ENCODE assay signal across 1 cellular context in the genomic region with DNA sequence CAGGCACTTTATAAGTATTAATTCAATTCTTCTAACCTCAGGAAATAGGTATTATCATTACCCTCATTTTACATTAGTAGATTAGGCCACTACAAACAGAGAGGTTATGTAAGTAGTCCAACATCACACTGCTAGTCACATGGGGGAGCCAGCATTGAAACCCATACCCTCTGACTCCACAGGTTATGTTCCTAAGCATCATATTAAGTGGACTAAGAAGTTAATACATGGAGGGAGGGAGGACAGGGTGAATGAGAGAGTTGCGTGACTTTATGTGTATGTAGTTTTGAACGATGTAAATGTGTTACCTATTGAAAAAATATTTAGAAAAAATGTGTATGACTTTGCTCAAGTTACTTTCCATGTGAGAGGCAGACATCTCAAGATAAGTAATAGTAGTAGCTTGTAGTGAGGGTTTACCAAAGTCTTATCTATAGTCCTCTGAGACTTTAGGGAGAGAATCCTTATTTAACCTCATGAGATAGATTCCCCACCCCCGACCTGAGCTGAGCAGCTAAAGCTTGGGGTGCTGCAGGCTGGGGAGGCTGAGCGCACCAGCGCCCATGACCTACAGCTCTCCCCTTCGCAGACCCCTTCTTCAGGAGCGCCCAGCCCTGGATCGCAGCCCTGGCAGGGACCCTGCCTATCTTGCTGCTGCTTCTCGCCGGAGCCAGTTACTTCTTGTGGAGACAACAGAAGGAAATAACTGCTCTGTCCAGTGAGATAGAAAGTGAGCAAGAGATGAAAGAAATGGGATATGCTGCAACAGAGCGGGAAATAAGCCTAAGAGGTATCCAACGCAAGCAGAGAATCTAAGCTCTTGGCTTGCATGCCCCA.
TF ChIP-seq lines count a peak whose summit lies in the region.

No MANE protein-coding gene starts in this region.

TF ChIP-seq in K562, 482 proteins besides CTCF, POLR2A, EP300 and RAD21 (continued from another document and continues in another):
- TF ChIP-seq, protein P1, sequence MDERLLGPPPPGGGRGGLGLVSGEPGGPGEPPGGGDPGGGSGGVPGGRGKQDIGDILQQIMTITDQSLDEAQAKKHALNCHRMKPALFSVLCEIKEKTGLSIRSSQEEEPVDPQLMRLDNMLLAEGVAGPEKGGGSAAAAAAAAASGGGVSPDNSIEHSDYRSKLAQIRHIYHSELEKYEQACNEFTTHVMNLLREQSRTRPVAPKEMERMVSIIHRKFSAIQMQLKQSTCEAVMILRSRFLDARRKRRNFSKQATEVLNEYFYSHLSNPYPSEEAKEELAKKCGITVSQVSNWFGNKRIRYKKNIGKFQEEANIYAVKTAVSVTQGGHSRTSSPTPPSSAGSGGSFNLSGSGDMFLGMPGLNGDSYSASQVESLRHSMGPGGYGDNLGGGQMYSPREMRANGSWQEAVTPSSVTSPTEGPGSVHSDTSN (CRISPR knock-in tag; IDR thresholded peaks at IDR 0.05; ENCODE audit: low read depth), result no peak
- TF ChIP-seq, protein P1 (tag; conservative IDR thresholded peaks at IDR 0.05; ENCODE audit: low read depth), result no peak
- peak; percentile 57; the same call in 1 of the 2 replicates for TF ChIP-seq SMARCA5 (IDR thresholded peaks at IDR 0.05)
- TF ChIP-seq, protein P2, sequence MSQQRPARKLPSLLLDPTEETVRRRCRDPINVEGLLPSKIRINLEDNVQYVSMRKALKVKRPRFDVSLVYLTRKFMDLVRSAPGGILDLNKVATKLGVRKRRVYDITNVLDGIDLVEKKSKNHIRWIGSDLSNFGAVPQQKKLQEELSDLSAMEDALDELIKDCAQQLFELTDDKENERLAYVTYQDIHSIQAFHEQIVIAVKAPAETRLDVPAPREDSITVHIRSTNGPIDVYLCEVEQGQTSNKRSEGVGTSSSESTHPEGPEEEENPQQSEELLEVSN (IDR thresholded peaks at IDR 0.05; ENCODE audit: borderline replicate concordance in 1 of 2, extremely low read depth in 1 of 2, insufficient read depth in 1 of 2, insufficient read length in 1 of 2, low read depth in 1 of 2, low read length in 1 of 2, poor library complexity in 1 of 2, severe bottlenecking in 1 of 2), result no peak
- no peak for TF ChIP-seq ZNF644 (tag; IDR thresholded peaks at IDR 0.05; ENCODE audit: low read depth)
- no peak for TF ChIP-seq HNRNPH1 (optimal IDR thresholded peaks at IDR 0.05; ENCODE audit: low read depth, low read length)
- TF ChIP-seq NCOR1 (IDR thresholded peaks at IDR 0.05), result no peak
- TF ChIP-seq ZNF778 (CRISPR knock-in tag; IDR thresholded peaks at IDR 0.05), result no peak
- no peak for TF ChIP-seq HNRNPUL1 (IDR thresholded peaks at IDR 0.05; ENCODE audit: low read length)
- no peak for TF ChIP-seq ZNF707 (CRISPR knock-in tag; conservative IDR thresholded peaks at IDR 0.05)
- TF ChIP-seq FOSL1 (tag; conservative IDR thresholded peaks at IDR 0.05), result no peak
- peak; percentile 84 for TF ChIP-seq BCOR (IDR thresholded peaks at IDR 0.05)
- TF ChIP-seq MAFG (tag; conservative IDR thresholded peaks at IDR 0.05), result no peak
- TF ChIP-seq TBP (optimal IDR thresholded peaks at IDR 0.05; ENCODE audit: low read depth, low read length), result no peak
- TF ChIP-seq NFXL1 (CRISPR knock-in tag; IDR thresholded peaks at IDR 0.05), result no peak
- TF ChIP-seq JUND (IDR thresholded peaks at IDR 0.05; ENCODE audit: borderline replicate concordance, low read depth, low read length), result no peak
- TF ChIP-seq JUND (tag; IDR thresholded peaks at IDR 0.05; ENCODE audit: borderline replicate concordance, low read depth, low read length), result 0 out of 3 replicates have a peak, but pooled peaks have one; percentile 9
- TF ChIP-seq, protein P3, sequence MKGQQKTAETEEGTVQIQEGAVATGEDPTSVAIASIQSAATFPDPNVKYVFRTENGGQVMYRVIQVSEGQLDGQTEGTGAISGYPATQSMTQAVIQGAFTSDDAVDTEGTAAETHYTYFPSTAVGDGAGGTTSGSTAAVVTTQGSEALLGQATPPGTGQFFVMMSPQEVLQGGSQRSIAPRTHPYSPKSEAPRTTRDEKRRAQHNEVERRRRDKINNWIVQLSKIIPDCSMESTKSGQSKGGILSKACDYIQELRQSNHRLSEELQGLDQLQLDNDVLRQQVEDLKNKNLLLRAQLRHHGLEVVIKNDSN (CRISPR knock-in tag; IDR thresholded peaks at IDR 0.05), result no peak
- TF ChIP-seq ZNF263 (CRISPR knock-in tag; IDR thresholded peaks at IDR 0.05; ENCODE audit: borderline replicate concordance), result no peak
- 0 out of 2 replicates have a peak, but pooled peaks have one; percentile 21 for TF ChIP-seq EP400 (IDR thresholded peaks at IDR 0.05)
- no peak for TF ChIP-seq ZNF551 (CRISPR knock-in tag; IDR thresholded peaks at IDR 0.05)
- no peak for TF ChIP-seq SOX6 (IDR thresholded peaks at IDR 0.05)
- TF ChIP-seq NR2C1 (IDR thresholded peaks at IDR 0.05), result no peak
- no peak for TF ChIP-seq NR2C1 (tag; IDR thresholded peaks at IDR 0.05)
- TF ChIP-seq, protein P4, sequence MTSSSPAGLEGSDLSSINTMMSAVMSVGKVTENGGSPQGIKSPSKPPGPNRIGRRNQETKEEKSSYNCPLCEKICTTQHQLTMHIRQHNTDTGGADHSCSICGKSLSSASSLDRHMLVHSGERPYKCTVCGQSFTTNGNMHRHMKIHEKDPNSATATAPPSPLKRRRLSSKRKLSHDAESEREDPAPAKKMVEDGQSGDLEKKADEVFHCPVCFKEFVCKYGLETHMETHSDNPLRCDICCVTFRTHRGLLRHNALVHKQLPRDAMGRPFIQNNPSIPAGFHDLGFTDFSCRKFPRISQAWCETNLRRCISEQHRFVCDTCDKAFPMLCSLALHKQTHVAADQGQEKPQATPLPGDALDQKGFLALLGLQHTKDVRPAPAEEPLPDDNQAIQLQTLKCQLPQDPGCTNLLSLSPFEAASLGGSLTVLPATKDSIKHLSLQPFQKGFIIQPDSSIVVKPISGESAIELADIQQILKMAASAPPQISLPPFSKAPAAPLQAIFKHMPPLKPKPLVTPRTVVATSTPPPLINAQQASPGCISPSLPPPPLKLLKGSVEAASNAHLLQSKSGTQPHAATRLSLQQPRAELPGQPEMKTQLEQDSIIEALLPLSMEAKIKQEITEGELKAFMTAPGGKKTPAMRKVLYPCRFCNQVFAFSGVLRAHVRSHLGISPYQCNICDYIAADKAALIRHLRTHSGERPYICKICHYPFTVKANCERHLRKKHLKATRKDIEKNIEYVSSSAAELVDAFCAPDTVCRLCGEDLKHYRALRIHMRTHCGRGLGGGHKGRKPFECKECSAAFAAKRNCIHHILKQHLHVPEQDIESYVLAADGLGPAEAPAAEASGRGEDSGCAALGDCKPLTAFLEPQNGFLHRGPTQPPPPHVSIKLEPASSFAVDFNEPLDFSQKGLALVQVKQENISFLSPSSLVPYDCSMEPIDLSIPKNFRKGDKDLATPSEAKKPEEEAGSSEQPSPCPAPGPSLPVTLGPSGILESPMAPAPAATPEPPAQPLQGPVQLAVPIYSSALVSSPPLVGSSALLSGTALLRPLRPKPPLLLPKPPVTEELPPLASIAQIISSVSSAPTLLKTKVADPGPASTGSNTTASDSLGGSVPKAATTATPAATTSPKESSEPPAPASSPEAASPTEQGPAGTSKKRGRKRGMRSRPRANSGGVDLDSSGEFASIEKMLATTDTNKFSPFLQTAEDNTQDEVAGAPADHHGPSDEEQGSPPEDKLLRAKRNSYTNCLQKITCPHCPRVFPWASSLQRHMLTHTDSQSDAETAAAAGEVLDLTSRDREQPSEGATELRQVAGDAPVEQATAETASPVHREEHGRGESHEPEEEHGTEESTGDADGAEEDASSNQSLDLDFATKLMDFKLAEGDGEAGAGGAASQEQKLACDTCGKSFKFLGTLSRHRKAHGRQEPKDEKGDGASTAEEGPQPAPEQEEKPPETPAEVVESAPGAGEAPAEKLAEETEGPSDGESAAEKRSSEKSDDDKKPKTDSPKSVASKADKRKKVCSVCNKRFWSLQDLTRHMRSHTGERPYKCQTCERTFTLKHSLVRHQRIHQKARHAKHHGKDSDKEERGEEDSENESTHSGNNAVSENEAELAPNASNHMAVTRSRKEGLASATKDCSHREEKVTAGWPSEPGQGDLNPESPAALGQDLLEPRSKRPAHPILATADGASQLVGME (CRISPR knock-in tag; IDR thresholded peaks at IDR 0.05), result no peak
- no peak for TF ChIP-seq HEY1 (CRISPR knock-in tag; IDR thresholded peaks at IDR 0.05; ENCODE audit: borderline replicate concordance)
- TF ChIP-seq TCF3 (CRISPR knock-in tag; IDR thresholded peaks at IDR 0.05), result peak; percentile 23
- TF ChIP-seq, protein P5, sequence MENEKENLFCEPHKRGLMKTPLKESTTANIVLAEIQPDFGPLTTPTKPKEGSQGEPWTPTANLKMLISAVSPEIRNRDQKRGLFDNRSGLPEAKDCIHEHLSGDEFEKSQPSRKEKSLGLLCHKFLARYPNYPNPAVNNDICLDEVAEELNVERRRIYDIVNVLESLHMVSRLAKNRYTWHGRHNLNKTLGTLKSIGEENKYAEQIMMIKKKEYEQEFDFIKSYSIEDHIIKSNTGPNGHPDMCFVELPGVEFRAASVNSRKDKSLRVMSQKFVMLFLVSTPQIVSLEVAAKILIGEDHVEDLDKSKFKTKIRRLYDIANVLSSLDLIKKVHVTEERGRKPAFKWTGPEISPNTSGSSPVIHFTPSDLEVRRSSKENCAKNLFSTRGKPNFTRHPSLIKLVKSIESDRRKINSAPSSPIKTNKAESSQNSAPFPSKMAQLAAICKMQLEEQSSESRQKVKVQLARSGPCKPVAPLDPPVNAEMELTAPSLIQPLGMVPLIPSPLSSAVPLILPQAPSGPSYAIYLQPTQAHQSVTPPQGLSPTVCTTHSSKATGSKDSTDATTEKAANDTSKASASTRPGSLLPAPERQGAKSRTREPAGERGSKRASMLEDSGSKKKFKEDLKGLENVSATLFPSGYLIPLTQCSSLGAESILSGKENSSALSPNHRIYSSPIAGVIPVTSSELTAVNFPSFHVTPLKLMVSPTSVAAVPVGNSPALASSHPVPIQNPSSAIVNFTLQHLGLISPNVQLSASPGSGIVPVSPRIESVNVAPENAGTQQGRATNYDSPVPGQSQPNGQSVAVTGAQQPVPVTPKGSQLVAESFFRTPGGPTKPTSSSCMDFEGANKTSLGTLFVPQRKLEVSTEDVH (IDR thresholded peaks at IDR 0.05; ENCODE audit: low read depth, partially characterized antibody), result no peak
- TF ChIP-seq PPARD (CRISPR knock-in tag; IDR thresholded peaks at IDR 0.05), result no peak
- TF ChIP-seq, protein P6, sequence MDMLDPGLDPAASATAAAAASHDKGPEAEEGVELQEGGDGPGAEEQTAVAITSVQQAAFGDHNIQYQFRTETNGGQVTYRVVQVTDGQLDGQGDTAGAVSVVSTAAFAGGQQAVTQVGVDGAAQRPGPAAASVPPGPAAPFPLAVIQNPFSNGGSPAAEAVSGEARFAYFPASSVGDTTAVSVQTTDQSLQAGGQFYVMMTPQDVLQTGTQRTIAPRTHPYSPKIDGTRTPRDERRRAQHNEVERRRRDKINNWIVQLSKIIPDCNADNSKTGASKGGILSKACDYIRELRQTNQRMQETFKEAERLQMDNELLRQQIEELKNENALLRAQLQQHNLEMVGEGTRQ (CRISPR knock-in tag; IDR thresholded peaks at IDR 0.05), result no peak
- TF ChIP-seq HDAC2 (IDR thresholded peaks at IDR 0.05), result peak; percentile 32; the same call in 1 of the 2 replicates
- TF ChIP-seq TBL1XR1 (IDR thresholded peaks at IDR 0.05; ENCODE audit: low read length in 2 of 2), result peak in 1 of 2 experiments; percentile 62; a peak in 1 of 4 replicates
- peak; percentile 52 for TF ChIP-seq ZFP36 (IDR thresholded peaks at IDR 0.05; ENCODE audit: low read depth, low read length, partially characterized antibody)
- 0 out of 2 replicates have a peak, but pooled peaks have one; percentile 1 for TF ChIP-seq RFX1 (IDR thresholded peaks at IDR 0.05)
- no peak for TF ChIP-seq HNRNPLL (IDR thresholded peaks at IDR 0.05; ENCODE audit: low read depth, low read length, poor library complexity, severe bottlenecking)
- TF ChIP-seq, protein P7, sequence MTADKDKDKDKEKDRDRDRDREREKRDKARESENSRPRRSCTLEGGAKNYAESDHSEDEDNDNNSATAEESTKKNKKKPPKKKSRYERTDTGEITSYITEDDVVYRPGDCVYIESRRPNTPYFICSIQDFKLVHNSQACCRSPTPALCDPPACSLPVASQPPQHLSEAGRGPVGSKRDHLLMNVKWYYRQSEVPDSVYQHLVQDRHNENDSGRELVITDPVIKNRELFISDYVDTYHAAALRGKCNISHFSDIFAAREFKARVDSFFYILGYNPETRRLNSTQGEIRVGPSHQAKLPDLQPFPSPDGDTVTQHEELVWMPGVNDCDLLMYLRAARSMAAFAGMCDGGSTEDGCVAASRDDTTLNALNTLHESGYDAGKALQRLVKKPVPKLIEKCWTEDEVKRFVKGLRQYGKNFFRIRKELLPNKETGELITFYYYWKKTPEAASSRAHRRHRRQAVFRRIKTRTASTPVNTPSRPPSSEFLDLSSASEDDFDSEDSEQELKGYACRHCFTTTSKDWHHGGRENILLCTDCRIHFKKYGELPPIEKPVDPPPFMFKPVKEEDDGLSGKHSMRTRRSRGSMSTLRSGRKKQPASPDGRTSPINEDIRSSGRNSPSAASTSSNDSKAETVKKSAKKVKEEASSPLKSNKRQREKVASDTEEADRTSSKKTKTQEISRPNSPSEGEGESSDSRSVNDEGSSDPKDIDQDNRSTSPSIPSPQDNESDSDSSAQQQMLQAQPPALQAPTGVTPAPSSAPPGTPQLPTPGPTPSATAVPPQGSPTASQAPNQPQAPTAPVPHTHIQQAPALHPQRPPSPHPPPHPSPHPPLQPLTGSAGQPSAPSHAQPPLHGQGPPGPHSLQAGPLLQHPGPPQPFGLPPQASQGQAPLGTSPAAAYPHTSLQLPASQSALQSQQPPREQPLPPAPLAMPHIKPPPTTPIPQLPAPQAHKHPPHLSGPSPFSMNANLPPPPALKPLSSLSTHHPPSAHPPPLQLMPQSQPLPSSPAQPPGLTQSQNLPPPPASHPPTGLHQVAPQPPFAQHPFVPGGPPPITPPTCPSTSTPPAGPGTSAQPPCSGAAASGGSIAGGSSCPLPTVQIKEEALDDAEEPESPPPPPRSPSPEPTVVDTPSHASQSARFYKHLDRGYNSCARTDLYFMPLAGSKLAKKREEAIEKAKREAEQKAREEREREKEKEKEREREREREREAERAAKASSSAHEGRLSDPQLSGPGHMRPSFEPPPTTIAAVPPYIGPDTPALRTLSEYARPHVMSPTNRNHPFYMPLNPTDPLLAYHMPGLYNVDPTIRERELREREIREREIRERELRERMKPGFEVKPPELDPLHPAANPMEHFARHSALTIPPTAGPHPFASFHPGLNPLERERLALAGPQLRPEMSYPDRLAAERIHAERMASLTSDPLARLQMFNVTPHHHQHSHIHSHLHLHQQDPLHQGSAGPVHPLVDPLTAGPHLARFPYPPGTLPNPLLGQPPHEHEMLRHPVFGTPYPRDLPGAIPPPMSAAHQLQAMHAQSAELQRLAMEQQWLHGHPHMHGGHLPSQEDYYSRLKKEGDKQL (CRISPR knock-in tag; IDR thresholded peaks at IDR 0.05; ENCODE audit: borderline replicate concordance), result no peak
- TF ChIP-seq FOXK1 (CRISPR knock-in tag; IDR thresholded peaks at IDR 0.05; ENCODE audit: borderline replicate concordance), result no peak
- TF ChIP-seq MED1 (CRISPR knock-in tag; IDR thresholded peaks at IDR 0.05; ENCODE audit: borderline replicate concordance), result no peak
- no peak for TF ChIP-seq RHOXF2B (CRISPR knock-in tag; conservative IDR thresholded peaks at IDR 0.05)
- TF ChIP-seq FOXK2 (conservative IDR thresholded peaks at IDR 0.05 in 1 of 2, IDR thresholded peaks at IDR 0.05 in 1 of 2; ENCODE audit: low read depth in 2 of 2), result no peak; a peak in 1 of 4 replicates
- no peak for TF ChIP-seq ZNF174 (CRISPR knock-in tag; IDR thresholded peaks at IDR 0.05)
- TF ChIP-seq NFRKB (IDR thresholded peaks at IDR 0.05; ENCODE audit: low read depth), result no peak
